Comparison of ENCODE assay signal across 22 cellular contexts in genomic region chr4:15742637-15743036, GRCh38. TPM values are rescaled to one million over a fixed set of nuclear protein-coding genes. Genes with fewer than 3 reads are reported as not detected.
DNase-seq lines count a peak whose midpoint lies in the region; ATAC-seq, FAIRE-seq and TF ChIP-seq lines count a peak whose summit lies in the region.
"Had no signal": no experiment of that assay in that cellular context is flagged by ENCODE, and none has a peak within 500 bp of the region (broad histone marks: within the 10 kb centered on the region; RNA-seq: fewer than 3 reads in every experiment).

No MANE protein-coding gene starts in this region.

- H3K4me1 Mint-ChIP-seq in glutamatergic neuron (ENCODE audit: low read depth, unreplicated experiment), result peaks cover 18% of the 10 kb centered on the region
- peaks cover 31% of the 10 kb centered on the region for H3K4me1 Mint-ChIP-seq in activated CD4-positive, alpha-beta memory T cell treated with anti-CD3 and anti-CD28 coated beads for 36 hours (ENCODE audit: low read depth)
- H3K4me1 Mint-ChIP-seq: CD8-positive, alpha-beta memory T cell; GM23338 had no signal

- H3K27ac Mint-ChIP-seq in glutamatergic neuron (ENCODE audit: unreplicated experiment), result peak overlapping the region; percentile 54
- H3K27ac Mint-ChIP-seq in activated CD4-positive, alpha-beta memory T cell treated with anti-CD3 and anti-CD28 coated beads for 36 hours, result no peak overlapping the region
- H3K27ac Mint-ChIP-seq: CD4-positive, alpha-beta T cell; GM23338; H9; HFFc6 had no signal

- H3K36me3 Mint-ChIP-seq in glutamatergic neuron (ENCODE audit: unreplicated experiment), result peaks cover 5% of the 10 kb centered on the region
- peaks cover 12% of the 10 kb centered on the region for H3K36me3 Mint-ChIP-seq in activated CD4-positive, alpha-beta memory T cell treated with anti-CD3 and anti-CD28 coated beads for 36 hours

- POLR2A ChIA-PET in activated CD4-positive, alpha-beta memory T cell treated with anti-CD3 and anti-CD28 coated beads for 36 hours (lab: Charles Lee), result no interaction called here

- peaks cover 12% of the 10 kb centered on the region for H3K9me3 Mint-ChIP-seq in glutamatergic neuron (ENCODE audit: unreplicated experiment)
- peaks cover 35% of the 10 kb centered on the region for H3K9me3 Mint-ChIP-seq in activated CD4-positive, alpha-beta memory T cell treated with anti-CD3 and anti-CD28 coated beads for 36 hours

- WGBS in small intestine, 3 donors, result 6 to 36% (median 10%) methylated on average over 1 of the region's 1 CpG

- H3K4me2 ChIP-seq in BLaER1 (0 out of 2 replicates have a peak overlapping the region, but pooled peaks have one; percentile 15), DND-41 (ENCODE audit: insufficient read depth, low read length) (peak overlapping the region; percentile 31)
- H3K4me2 ChIP-seq: GM23338 had no signal

- H3K36me3 ChIP-seq in BLaER1 (no peaks in the 10 kb centered on the region; the same call in 1 of the 2 replicates), DND-41 (ENCODE audit: insufficient read depth, low read length) (no peaks in the 10 kb centered on the region), small intestine (ENCODE audit: control insufficient read depth in 2 of 2, insufficient read depth in 2 of 2, low read length in 2 of 2) (no peaks in the 10 kb centered on the region), left ventricle myocardium inferior (no peaks in the 10 kb centered on the region)

- no peak for FAIRE-seq in small intestine (lab: Jason Lieb, UNC)
- FAIRE-seq: D721Med, GM12891, GM18507 had no signal

- peaks cover 71% of the 10 kb centered on the region for H3K9me3 ChIP-seq in BLaER1
- peaks cover 19% of the 10 kb centered on the region for H3K9me3 ChIP-seq in DND-41 (ENCODE audit: insufficient read depth, low read length, severe bottlenecking)
- no peaks in the 10 kb centered on the region for H3K9me3 ChIP-seq in small intestine (ENCODE audit: control insufficient read depth, low read depth)
- peaks cover 22% of the 10 kb centered on the region for H3K9me3 ChIP-seq in left ventricle myocardium inferior (replicated peaks)

- H3K4me1 ChIP-seq in BLaER1, result peaks cover 13% of the 10 kb centered on the region
- peaks cover 96% of the 10 kb centered on the region for H3K4me1 ChIP-seq in DND-41 (ENCODE audit: insufficient read depth, low read length)
- no peaks in the 10 kb centered on the region for H3K4me1 ChIP-seq in small intestine (ENCODE audit: control insufficient read depth in 2 of 2, insufficient read depth in 1 of 2, low read depth in 1 of 2, low read length in 1 of 2)
- H3K4me1 ChIP-seq in left ventricle myocardium inferior, result no peaks in the 10 kb centered on the region

- peaks cover 42% of the 10 kb centered on the region for H3K79me2 ChIP-seq in DND-41 (ENCODE audit: insufficient read depth, low read length)

- no peak overlapping the region for H3K9ac ChIP-seq in BLaER1
- H3K9ac ChIP-seq in DND-41 (ENCODE audit: low read depth, low read length), result peak overlapping the region; percentile 42

- H3K27me3 ChIP-seq in BLaER1 (no peaks in the 10 kb centered on the region), DND-41 (ENCODE audit: insufficient read depth, low read length, poor library complexity) (no peaks in the 10 kb centered on the region), small intestine (ENCODE audit: control insufficient read depth in 2 of 2, insufficient read depth in 2 of 2, low read length in 2 of 2) (no peaks in the 10 kb centered on the region), left ventricle myocardium inferior (ENCODE audit: low read depth) (no peaks in the 10 kb centered on the region)

- no peak overlapping the region for H3K4me3 Mint-ChIP-seq in glutamatergic neuron (ENCODE audit: unreplicated experiment)
- H3K4me3 Mint-ChIP-seq in activated CD4-positive, alpha-beta memory T cell treated with anti-CD3 and anti-CD28 coated beads for 36 hours, result no peak overlapping the region
- H3K4me3 Mint-ChIP-seq: CD4-positive, alpha-beta T cell; CD8-positive, alpha-beta memory T cell; GM23338; H9; HFFc6 had no signal

- peaks cover 4% of the 10 kb centered on the region for H3K27me3 Mint-ChIP-seq in glutamatergic neuron (ENCODE audit: unreplicated experiment)
- no peaks in the 10 kb centered on the region for H3K27me3 Mint-ChIP-seq in activated CD4-positive, alpha-beta memory T cell treated with anti-CD3 and anti-CD28 coated beads for 36 hours
- H3K27me3 Mint-ChIP-seq: CD4-positive, alpha-beta T cell had no signal

- H4K20me1 ChIP-seq in BLaER1 (no peaks in the 10 kb centered on the region), DND-41 (ENCODE audit: insufficient read depth, low read length) (no peaks in the 10 kb centered on the region)

- DNase-seq in DND-41 (peak; percentile 62), glutamatergic neuron (no peak), small intestine (peak; percentile 33), left ventricle myocardium inferior (no peak)
- no peak for DNase-seq in activated CD4-positive, alpha-beta memory T cell treated with anti-CD3 and anti-CD28 coated beads for 36 hours
- DNase-seq: CD4-positive, alpha-beta T cell; CD8-positive, alpha-beta memory T cell; DMS 273 treated with DMSO at 0.1 percent for 48 hours; DMS79; GF-D8; H9; HFFc6 had no signal

- TF ChIP-seq CTCF in DND-41 (IDR thresholded peaks at IDR 0.05; ENCODE audit: borderline replicate concordance, extremely low read depth, low read length, poor library complexity, severe bottlenecking), result no peak
- no peak for TF ChIP-seq CTCF in glutamatergic neuron (IDR thresholded peaks at IDR 0.05; ENCODE audit: partially characterized antibody, unreplicated experiment)
- no peak for TF ChIP-seq CTCF in left ventricle myocardium inferior (IDR thresholded peaks at IDR 0.05; ENCODE audit: borderline replicate concordance)

- H2AFZ ChIP-seq in DND-41 (ENCODE audit: low read depth, low read length), result no peak overlapping the region
- H2AFZ ChIP-seq: GM23338 had no signal

- CTCF ChIA-PET in activated CD4-positive, alpha-beta memory T cell treated with anti-CD3 and anti-CD28 coated beads for 36 hours (lab: Charles Lee), result interaction anchor here (1.3 kb wide), 1 partner anchor 63 kb away, joined by 4 read pairs; no protein-coding TSS in a partner anchor

- no peak overlapping the region for H3K4me3 ChIP-seq in BLaER1
- H3K4me3 ChIP-seq in DND-41 (ENCODE audit: low read depth in 1 of 2, low read length in 2 of 2), result peak overlapping the region in 1 of 2 experiments; percentile 3; a peak in 1 of 4 replicates
- H3K4me3 ChIP-seq in small intestine (ENCODE audit: low read depth in 1 of 2, low read length in 2 of 2), result no peak overlapping the region
- no peak overlapping the region for H3K4me3 ChIP-seq in left ventricle myocardium inferior
- H3K4me3 ChIP-seq: GM23338 had no signal

- no peak overlapping the region; the same call in 1 of the 2 replicates for H3K27ac ChIP-seq in BLaER1
- peak overlapping the region; percentile 86 for H3K27ac ChIP-seq in DND-41 (ENCODE audit: low read length)
- no peak overlapping the region for H3K27ac ChIP-seq in small intestine (ENCODE audit: low read depth in 1 of 2, low read length in 1 of 2)
- no peak overlapping the region for H3K27ac ChIP-seq in left ventricle myocardium inferior (replicated peaks)
- H3K27ac ChIP-seq: C4-2B had no signal

- intact Hi-C loops in left ventricle myocardium inferior (cut with micrococcal nuclease), result no loop called here
- intact Hi-C loops in activated CD4-positive, alpha-beta memory T cell treated with anti-CD3 and anti-CD28 coated beads for 36 hours (cut with micrococcal nuclease), result no loop called here

- ATAC-seq in DND-41 (ENCODE audit: insufficient read depth, low read depth), result peak; percentile 81
- ATAC-seq: GM23338 had no signal

RNA-seq across cellular contexts. Expression of gene CD38, which starts 35.5 kb away (rescaled TPM):
- total RNA-seq in glutamatergic neuron (ENCODE audit: unreplicated experiment) (0.37 TPM), left ventricle myocardium inferior (1.5 TPM)
- polyA plus RNA-seq in small intestine, result 1 to 10 TPM in 2 of 3 donors, under 1 TPM in 1; under 0.01 to 2.5 (median 1.6) TPM
- 10 to 100 TPM; 11.6 to 12.0 TPM for total RNA-seq in activated CD4-positive, alpha-beta memory T cell treated with anti-CD3 and anti-CD28 coated beads for 36 hours
- total RNA-seq: A172, A673, G401 had no signal
- polyA plus RNA-seq: BJ had no signal

RNA-seq across cellular contexts. Expression of gene BST1, which starts 39.8 kb away (rescaled TPM):
- total RNA-seq in glutamatergic neuron (ENCODE audit: unreplicated experiment), result not detected
- polyA plus RNA-seq in small intestine, result 10 to 100 TPM; 13.4 to 83.8 (median 74.7) TPM
- 2.7 TPM for total RNA-seq in left ventricle myocardium inferior
- total RNA-seq in activated CD4-positive, alpha-beta memory T cell treated with anti-CD3 and anti-CD28 coated beads for 36 hours, result under 1 TPM; 0.19 to 0.67 TPM
- total RNA-seq: A172, G401, H9 had no signal

Comparison
In these comparisons a context has a peak if more than half of its experiments do, and no peak if none do; other contexts are left out.
1. DNase-seq: peak in DND-41 (single experiment) and small intestine (single experiment); none in glutamatergic neuron (single experiment), left ventricle myocardium inferior (single experiment) and activated CD4-positive, alpha-beta memory T cell treated with anti-CD3 and anti-CD28 coated beads for 36 hours (single experiment).